In genomic region chr1:981955-982558, GRCh38 we compare ENCODE assay signal across 13 cellular contexts. TPM values are rescaled to one million over a fixed set of nuclear protein-coding genes. Genes with fewer than 3 reads are reported as not detected.
"Had no signal": no experiment of that assay in that cellular context is flagged by ENCODE, and none has a peak within 500 bp of the region (broad histone marks: within the 10 kb centered on the region; RNA-seq: fewer than 3 reads in every experiment).

PERM1 (minus strand) TSS chr1:982093; CDS start chr1:981029, 1,064 bp downstream.

- H3K4me3 ChIP-seq: sigmoid colon, stomach, thoracic aorta had no signal

- H3K9me3 ChIP-seq: sigmoid colon, stomach, thoracic aorta had no signal

- ATAC-seq: naive thymus-derived CD4-positive, alpha-beta T cell had no signal

- H3K36me3 ChIP-seq: sigmoid colon, stomach, thoracic aorta had no signal

- DNase-seq: activated CD4-positive, alpha-beta T cell treated with anti-CD3 and anti-CD28 coated beads for 48 hours; activated CD8-positive, alpha-beta memory T cell treated with anti-CD3 and anti-CD28 coated beads for 24 hours; activated naive CD4-positive, alpha-beta T cell treated with anti-CD3 and anti-CD28 coated beads, Interleukin-2, amount 50 U/mL, for 16 hours; amniotic stem cell; effector memory CD4-positive, alpha-beta T cell; hypothalamus; sigmoid colon; stimulated activated CD4-positive, alpha-beta T cell treated with anti-CD3 and anti-CD28 coated beads, Interleukin-4, amount 100 ng/mL, for 4 hours; stomach had no signal

- H3K27ac ChIP-seq: sigmoid colon, stomach, thoracic aorta had no signal

RNA-seq across cellular contexts. Expression of gene PERM1, which starts in this region (rescaled TPM):
- total RNA-seq: activated T-helper 2 cell treated with anti-CD3 and anti-CD28 coated beads, Interferon-gamma antibody, Interleukin-2, Interleukin-4, amounts not matched to agents 10 μg/mL and 5 μg/mL and 100 μg/mL, durations not matched to agents 14 hours and 24 hours and 36 hours; lung microvascular endothelial cell; naive thymus-derived CD4-positive, alpha-beta T cell had no signal
- polyA plus RNA-seq: naive thymus-derived CD4-positive, alpha-beta T cell had no signal
